Comparison of ENCODE assay signal across 1 cellular context in the genomic region with DNA sequence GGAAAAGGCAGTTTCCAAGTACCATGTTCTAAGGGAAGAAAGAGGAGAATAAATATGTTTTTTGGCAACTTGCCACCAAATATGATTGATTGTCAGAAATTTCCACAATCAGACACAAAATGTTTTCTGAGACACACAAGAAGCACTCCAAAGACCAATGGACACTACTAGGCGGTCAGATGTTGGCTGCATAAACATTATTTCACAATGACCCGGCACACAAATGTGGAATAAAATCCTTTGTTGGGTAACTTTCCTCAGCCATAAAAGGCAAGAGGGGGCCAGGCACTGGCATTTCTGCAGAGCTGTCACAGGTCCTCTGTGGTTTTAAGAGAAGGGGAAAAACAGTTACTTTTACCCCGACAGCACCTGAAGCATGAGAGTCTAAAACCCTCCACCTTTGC.
TF ChIP-seq lines count a peak whose summit lies in the region.

No MANE protein-coding gene starts in this region.

TF ChIP-seq in HEK293, 187 proteins besides CTCF, POLR2A, EP300 and RAD21 (continued from another document and continues in another):
- TF ChIP-seq BCL11B (tag by site-specific recombination; IDR thresholded peaks at IDR 0.05; ENCODE audit: low read depth) = no peak
- TF ChIP-seq, protein P1, sequence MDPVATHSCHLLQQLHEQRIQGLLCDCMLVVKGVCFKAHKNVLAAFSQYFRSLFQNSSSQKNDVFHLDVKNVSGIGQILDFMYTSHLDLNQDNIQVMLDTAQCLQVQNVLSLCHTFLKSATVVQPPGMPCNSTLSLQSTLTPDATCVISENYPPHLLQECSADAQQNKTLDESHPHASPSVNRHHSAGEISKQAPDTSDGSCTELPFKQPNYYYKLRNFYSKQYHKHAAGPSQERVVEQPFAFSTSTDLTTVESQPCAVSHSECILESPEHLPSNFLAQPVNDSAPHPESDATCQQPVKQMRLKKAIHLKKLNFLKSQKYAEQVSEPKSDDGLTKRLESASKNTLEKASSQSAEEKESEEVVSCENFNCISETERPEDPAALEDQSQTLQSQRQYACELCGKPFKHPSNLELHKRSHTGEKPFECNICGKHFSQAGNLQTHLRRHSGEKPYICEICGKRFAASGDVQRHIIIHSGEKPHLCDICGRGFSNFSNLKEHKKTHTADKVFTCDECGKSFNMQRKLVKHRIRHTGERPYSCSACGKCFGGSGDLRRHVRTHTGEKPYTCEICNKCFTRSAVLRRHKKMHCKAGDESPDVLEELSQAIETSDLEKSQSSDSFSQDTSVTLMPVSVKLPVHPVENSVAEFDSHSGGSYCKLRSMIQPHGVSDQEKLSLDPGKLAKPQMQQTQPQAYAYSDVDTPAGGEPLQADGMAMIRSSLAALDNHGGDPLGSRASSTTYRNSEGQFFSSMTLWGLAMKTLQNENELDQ (tag by site-specific recombination; IDR thresholded peaks at IDR 0.05; ENCODE audit: low read depth) = no peak
- TF ChIP-seq GLIS1 (tag by site-specific recombination; IDR thresholded peaks at IDR 0.05) = peak; percentile 43
- TF ChIP-seq ZNF335 (tag by site-specific recombination; conservative IDR thresholded peaks at IDR 0.05) = 0 out of 2 replicates have a peak, but pooled peaks have one; percentile 7
- TF ChIP-seq ZNF530 (tag by site-specific recombination; IDR thresholded peaks at IDR 0.05; ENCODE audit: low read depth) = no peak
- TF ChIP-seq ZBTB7A (tag by site-specific recombination; IDR thresholded peaks at IDR 0.05; ENCODE audit: low read depth) = no peak
- no peak for TF ChIP-seq ZNF621 (tag by site-specific recombination; IDR thresholded peaks at IDR 0.05)
- TF ChIP-seq, protein P2, sequence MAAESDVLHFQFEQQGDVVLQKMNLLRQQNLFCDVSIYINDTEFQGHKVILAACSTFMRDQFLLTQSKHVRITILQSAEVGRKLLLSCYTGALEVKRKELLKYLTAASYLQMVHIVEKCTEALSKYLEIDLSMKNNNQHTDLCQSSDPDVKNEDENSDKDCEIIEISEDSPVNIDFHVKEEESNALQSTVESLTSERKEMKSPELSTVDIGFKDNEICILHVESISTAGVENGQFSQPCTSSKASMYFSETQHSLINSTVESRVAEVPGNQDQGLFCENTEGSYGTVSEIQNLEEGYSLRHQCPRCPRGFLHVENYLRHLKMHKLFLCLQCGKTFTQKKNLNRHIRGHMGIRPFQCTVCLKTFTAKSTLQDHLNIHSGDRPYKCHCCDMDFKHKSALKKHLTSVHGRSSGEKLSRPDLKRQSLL (tag by site-specific recombination; IDR thresholded peaks at IDR 0.05) = no peak
- no peak for TF ChIP-seq ZBTB20 (tag by site-specific recombination; IDR thresholded peaks at IDR 0.05)
- TF ChIP-seq, protein P3, sequence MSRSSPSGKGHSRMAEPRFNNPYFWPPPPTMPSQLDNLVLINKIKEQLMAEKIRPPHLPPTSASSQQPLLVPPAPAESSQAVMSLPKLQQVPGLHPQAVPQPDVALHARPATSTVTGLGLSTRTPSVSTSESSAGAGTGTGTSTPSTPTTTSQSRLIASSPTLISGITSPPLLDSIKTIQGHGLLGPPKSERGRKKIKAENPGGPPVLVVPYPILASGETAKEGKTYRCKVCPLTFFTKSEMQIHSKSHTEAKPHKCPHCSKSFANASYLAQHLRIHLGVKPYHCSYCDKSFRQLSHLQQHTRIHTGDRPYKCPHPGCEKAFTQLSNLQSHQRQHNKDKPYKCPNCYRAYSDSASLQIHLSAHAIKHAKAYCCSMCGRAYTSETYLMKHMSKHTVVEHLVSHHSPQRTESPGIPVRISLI (tag by site-specific recombination; IDR thresholded peaks at IDR 0.05) = no peak
- TF ChIP-seq ZNF112 (tag by site-specific recombination; IDR thresholded peaks at IDR 0.05) = no peak
- TF ChIP-seq ZNF777 (tag by site-specific recombination; IDR thresholded peaks at IDR 0.05; ENCODE audit: borderline replicate concordance) = no peak
- no peak for TF ChIP-seq ZBTB1 (tag by site-specific recombination; IDR thresholded peaks at IDR 0.05)
- no peak for TF ChIP-seq ZNF138 (tag by site-specific recombination; IDR thresholded peaks at IDR 0.05; ENCODE audit: borderline replicate concordance)
- TF ChIP-seq, protein P4, sequence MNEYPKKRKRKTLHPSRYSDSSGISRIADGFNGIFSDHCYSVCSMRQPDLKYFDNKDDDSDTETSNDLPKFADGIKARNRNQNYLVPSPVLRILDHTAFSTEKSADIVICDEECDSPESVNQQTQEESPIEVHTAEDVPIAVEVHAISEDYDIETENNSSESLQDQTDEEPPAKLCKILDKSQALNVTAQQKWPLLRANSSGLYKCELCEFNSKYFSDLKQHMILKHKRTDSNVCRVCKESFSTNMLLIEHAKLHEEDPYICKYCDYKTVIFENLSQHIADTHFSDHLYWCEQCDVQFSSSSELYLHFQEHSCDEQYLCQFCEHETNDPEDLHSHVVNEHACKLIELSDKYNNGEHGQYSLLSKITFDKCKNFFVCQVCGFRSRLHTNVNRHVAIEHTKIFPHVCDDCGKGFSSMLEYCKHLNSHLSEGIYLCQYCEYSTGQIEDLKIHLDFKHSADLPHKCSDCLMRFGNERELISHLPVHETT (tag by site-specific recombination; IDR thresholded peaks at IDR 0.05) = 0 out of 2 replicates have a peak, but pooled peaks have one; percentile 34
- no peak for TF ChIP-seq ZNF548 (tag by site-specific recombination; IDR thresholded peaks at IDR 0.05)
- TF ChIP-seq, protein P5, sequence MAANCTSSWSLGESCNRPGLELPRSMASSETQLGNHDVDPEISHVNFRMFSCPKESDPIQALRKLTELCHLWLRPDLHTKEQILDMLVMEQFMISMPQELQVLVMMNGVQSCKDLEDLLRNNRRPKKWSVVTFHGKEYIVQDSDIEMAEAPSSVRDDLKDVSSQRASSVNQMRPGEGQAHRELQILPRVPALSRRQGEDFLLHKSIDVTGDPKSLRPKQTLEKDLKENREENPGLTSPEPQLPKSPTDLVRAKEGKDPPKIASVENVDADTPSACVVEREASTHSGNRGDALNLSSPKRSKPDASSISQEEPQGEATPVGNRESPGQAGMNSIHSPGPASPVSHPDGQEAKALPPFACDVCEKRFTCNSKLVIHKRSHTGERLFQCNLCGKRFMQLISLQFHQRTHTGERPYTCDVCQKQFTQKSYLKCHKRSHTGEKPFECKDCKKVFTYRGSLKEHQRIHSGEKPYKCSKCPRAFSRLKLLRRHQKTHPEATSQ (tag by site-specific recombination; IDR thresholded peaks at IDR 0.05) = no peak
- TF ChIP-seq, protein P6, sequence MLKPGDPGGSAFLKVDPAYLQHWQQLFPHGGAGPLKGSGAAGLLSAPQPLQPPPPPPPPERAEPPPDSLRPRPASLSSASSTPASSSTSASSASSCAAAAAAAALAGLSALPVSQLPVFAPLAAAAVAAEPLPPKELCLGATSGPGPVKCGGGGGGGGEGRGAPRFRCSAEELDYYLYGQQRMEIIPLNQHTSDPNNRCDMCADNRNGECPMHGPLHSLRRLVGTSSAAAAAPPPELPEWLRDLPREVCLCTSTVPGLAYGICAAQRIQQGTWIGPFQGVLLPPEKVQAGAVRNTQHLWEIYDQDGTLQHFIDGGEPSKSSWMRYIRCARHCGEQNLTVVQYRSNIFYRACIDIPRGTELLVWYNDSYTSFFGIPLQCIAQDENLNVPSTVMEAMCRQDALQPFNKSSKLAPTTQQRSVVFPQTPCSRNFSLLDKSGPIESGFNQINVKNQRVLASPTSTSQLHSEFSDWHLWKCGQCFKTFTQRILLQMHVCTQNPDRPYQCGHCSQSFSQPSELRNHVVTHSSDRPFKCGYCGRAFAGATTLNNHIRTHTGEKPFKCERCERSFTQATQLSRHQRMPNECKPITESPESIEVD (tag by site-specific recombination; IDR thresholded peaks at IDR 0.05) = peak; percentile 47
- TF ChIP-seq ZNF37A (tag by site-specific recombination; IDR thresholded peaks at IDR 0.05) = no peak; the same call in 1 of the 2 replicates
- TF ChIP-seq, protein P7, sequence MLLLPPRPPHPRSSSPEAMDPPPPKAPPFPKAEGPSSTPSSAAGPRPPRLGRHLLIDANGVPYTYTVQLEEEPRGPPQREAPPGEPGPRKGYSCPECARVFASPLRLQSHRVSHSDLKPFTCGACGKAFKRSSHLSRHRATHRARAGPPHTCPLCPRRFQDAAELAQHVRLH (tag by site-specific recombination; IDR thresholded peaks at IDR 0.05) = no peak
- TF ChIP-seq ZBTB8A (tag by site-specific recombination; IDR thresholded peaks at IDR 0.05) = no peak
- TF ChIP-seq ZNF660 (tag by site-specific recombination; IDR thresholded peaks at IDR 0.05) = 0 out of 2 replicates have a peak, but pooled peaks have one; percentile 43
- no peak for TF ChIP-seq ZNF664 (tag by site-specific recombination; IDR thresholded peaks at IDR 0.05)
- TF ChIP-seq, protein P8, sequence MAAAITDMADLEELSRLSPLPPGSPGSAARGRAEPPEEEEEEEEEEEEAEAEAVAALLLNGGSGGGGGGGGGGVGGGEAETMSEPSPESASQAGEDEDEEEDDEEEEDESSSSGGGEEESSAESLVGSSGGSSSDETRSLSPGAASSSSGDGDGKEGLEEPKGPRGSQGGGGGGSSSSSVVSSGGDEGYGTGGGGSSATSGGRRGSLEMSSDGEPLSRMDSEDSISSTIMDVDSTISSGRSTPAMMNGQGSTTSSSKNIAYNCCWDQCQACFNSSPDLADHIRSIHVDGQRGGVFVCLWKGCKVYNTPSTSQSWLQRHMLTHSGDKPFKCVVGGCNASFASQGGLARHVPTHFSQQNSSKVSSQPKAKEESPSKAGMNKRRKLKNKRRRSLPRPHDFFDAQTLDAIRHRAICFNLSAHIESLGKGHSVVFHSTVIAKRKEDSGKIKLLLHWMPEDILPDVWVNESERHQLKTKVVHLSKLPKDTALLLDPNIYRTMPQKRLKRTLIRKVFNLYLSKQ (tag by site-specific recombination; IDR thresholded peaks at IDR 0.05; ENCODE audit: borderline replicate concordance) = no peak
- peak; percentile 23; the same call in 1 of the 2 replicates for TF ChIP-seq ZEB2 (tag by site-specific recombination; IDR thresholded peaks at IDR 0.05)
- TF ChIP-seq ZNF324 (tag by site-specific recombination; IDR thresholded peaks at IDR 0.05) = peak; percentile 59; the same call in 1 of the 2 replicates
- TF ChIP-seq ZNF140 (tag by site-specific recombination; IDR thresholded peaks at IDR 0.05) = no peak
- no peak for TF ChIP-seq ZNF132 (tag by site-specific recombination; IDR thresholded peaks at IDR 0.05; ENCODE audit: borderline replicate concordance)
- 0 out of 2 replicates have a peak, but pooled peaks have one; percentile 43 for TF ChIP-seq ZNF184 (tag by site-specific recombination; IDR thresholded peaks at IDR 0.05)
- no peak for TF ChIP-seq MZF1 (tag by site-specific recombination; IDR thresholded peaks at IDR 0.05; ENCODE audit: borderline replicate concordance)
- no peak for TF ChIP-seq ZNF473 (tag by site-specific recombination; IDR thresholded peaks at IDR 0.05)
- no peak for TF ChIP-seq ZBTB21 (tag by site-specific recombination; IDR thresholded peaks at IDR 0.05)
- TF ChIP-seq ZNF843 (tag by site-specific recombination; IDR thresholded peaks at IDR 0.05) = no peak
- no peak for TF ChIP-seq ZNF169 (tag by site-specific recombination; IDR thresholded peaks at IDR 0.05)
- no peak for TF ChIP-seq ZNF133 (tag by site-specific recombination; IDR thresholded peaks at IDR 0.05)
- TF ChIP-seq GLIS2 (tag by site-specific recombination; IDR thresholded peaks at IDR 0.05) = no peak
- TF ChIP-seq ZNF211 (tag by site-specific recombination; IDR thresholded peaks at IDR 0.05; ENCODE audit: low read depth) = no peak
- no peak; the same call in 1 of the 2 replicates for TF ChIP-seq GLI2 (tag by site-specific recombination; IDR thresholded peaks at IDR 0.05; ENCODE audit: borderline replicate concordance, low read depth)
- no peak for TF ChIP-seq ZNF785 (tag by site-specific recombination; IDR thresholded peaks at IDR 0.05)
- TF ChIP-seq, protein P9, sequence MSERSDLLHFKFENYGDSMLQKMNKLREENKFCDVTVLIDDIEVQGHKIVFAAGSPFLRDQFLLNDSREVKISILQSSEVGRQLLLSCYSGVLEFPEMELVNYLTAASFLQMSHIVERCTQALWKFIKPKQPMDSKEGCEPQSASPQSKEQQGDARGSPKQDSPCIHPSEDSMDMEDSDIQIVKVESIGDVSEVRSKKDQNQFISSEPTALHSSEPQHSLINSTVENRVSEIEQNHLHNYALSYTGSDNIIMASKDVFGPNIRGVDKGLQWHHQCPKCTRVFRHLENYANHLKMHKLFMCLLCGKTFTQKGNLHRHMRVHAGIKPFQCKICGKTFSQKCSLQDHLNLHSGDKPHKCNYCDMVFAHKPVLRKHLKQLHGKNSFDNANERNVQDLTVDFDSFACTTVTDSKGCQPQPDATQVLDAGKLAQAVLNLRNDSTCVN (tag by site-specific recombination; optimal IDR thresholded peaks at IDR 0.05) = no peak
- TF ChIP-seq, protein P10, sequence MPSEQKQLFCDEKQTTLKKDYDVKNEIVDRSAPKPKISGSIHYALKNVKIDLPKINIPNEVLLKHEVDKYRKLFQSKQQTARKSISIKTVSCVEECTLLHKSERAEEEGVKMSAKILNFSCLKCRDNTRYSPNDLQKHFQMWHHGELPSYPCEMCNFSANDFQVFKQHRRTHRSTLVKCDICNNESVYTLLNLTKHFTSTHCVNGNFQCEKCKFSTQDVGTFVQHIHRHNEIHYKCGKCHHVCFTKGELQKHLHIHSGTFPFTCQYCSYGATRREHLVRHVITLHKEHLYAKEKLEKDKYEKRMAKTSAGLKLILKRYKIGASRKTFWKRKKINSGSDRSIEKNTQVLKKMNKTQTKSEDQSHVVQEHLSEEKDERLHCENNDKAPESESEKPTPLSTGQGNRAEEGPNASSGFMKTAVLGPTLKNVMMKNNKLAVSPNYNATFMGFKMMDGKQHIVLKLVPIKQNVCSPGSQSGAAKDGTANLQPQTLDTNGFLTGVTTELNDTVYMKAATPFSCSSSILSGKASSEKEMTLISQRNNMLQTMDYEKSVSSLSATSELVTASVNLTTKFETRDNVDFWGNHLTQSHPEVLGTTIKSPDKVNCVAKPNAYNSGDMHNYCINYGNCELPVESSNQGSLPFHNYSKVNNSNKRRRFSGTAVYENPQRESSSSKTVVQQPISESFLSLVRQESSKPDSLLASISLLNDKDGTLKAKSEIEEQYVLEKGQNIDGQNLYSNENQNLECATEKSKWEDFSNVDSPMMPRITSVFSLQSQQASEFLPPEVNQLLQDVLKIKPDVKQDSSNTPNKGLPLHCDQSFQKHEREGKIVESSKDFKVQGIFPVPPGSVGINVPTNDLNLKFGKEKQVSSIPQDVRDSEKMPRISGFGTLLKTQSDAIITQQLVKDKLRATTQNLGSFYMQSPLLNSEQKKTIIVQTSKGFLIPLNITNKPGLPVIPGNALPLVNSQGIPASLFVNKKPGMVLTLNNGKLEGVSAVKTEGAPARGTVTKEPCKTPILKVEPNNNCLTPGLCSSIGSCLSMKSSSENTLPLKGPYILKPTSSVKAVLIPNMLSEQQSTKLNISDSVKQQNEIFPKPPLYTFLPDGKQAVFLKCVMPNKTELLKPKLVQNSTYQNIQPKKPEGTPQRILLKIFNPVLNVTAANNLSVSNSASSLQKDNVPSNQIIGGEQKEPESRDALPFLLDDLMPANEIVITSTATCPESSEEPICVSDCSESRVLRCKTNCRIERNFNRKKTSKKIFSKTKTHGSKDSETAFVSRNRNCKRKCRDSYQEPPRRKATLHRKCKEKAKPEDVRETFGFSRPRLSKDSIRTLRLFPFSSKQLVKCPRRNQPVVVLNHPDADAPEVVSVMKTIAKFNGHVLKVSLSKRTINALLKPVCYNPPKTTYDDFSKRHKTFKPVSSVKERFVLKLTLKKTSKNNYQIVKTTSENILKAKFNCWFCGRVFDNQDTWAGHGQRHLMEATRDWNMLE (tag by site-specific recombination; conservative IDR thresholded peaks at IDR 0.05; ENCODE audit: low read depth) = no peak
- no peak for TF ChIP-seq ZXDB (tag by site-specific recombination; IDR thresholded peaks at IDR 0.05)
- TF ChIP-seq ZNF791 (tag by site-specific recombination; IDR thresholded peaks at IDR 0.05) = no peak
